ENCODE assay signal across 8 cellular contexts in genomic region chr4:123449780-123450179, GRCh38. TPM values are rescaled to one million over a fixed set of nuclear protein-coding genes. Genes with fewer than 3 reads are reported as not detected.
A peak's percentile ranks its signal among the peaks of the same experiment; 100 is the strongest.
DNase-seq lines count a peak whose midpoint lies in the region; ATAC-seq and TF ChIP-seq lines count a peak whose summit lies in the region.

No MANE protein-coding gene starts in this region.

- H3K4me3 Mint-ChIP-seq in activated naive CD4-positive, alpha-beta T cell treated with anti-CD3 and anti-CD28 coated beads for 36 hours, result no peak overlapping the region

- no peaks in the 10 kb centered on the region for H3K9me3 ChIP-seq in thyroid gland

- H3K27ac Mint-ChIP-seq in activated naive CD4-positive, alpha-beta T cell treated with anti-CD3 and anti-CD28 coated beads for 36 hours, result no peak overlapping the region

- peaks cover 2% of the 10 kb centered on the region for H3K27me3 Mint-ChIP-seq in activated naive CD4-positive, alpha-beta T cell treated with anti-CD3 and anti-CD28 coated beads for 36 hours (ENCODE audit: low read depth)

- no peak overlapping the region for H3K27ac ChIP-seq in thyroid gland

- peak; percentile 90 for DNase-seq in MV-4-11 (lab: John Stamatoyannopoulos, UW)
- peak; percentile 29 for DNase-seq in germinal center (ENCODE audit: low spot score)
- DNase-seq in NCI-H187 treated with DMSO at 0.1 percent for 48 hours (lab: John Stamatoyannopoulos, UW), result no peak
- DNase-seq in activated naive CD4-positive, alpha-beta T cell treated with anti-CD3 and anti-CD28 coated beads for 36 hours, result no peak
- DNase-seq in thyroid gland, result no peak
- DNase-seq in stimulated activated CD4-positive, alpha-beta T cell treated with anti-CD3 and anti-CD28 coated beads, Interleukin-1b, Interleukin-23, amount 100 ng/mL, for 48 hours, result no peak

- H3K4me1 ChIP-seq in thyroid gland, result no peaks in the 10 kb centered on the region

- no peaks in the 10 kb centered on the region for H3K36me3 ChIP-seq in thyroid gland

- ATAC-seq in GM18505 (IDR thresholded peaks at IDR 0.05; ENCODE audit: unreplicated experiment) (peak; percentile 89), HG02588 (IDR thresholded peaks at IDR 0.05; ENCODE audit: unreplicated experiment) (peak; percentile 88)

- H3K4me3 ChIP-seq in thyroid gland (replicated peaks in 1 of 3), result no peak overlapping the region

- WGBS in thyroid gland, 2 donors, result 57 to 65% methylated on average over 1 of the region's 1 CpG

- H3K9me3 Mint-ChIP-seq in activated naive CD4-positive, alpha-beta T cell treated with anti-CD3 and anti-CD28 coated beads for 36 hours, result no peaks in the 10 kb centered on the region

- CTCF ChIA-PET in activated naive CD4-positive, alpha-beta T cell treated with anti-CD3 and anti-CD28 coated beads for 36 hours (lab: Charles Lee), result no interaction called here

- peaks cover 6% of the 10 kb centered on the region for H3K4me1 Mint-ChIP-seq in activated naive CD4-positive, alpha-beta T cell treated with anti-CD3 and anti-CD28 coated beads for 36 hours (ENCODE audit: low read depth)

- H3K36me3 Mint-ChIP-seq in activated naive CD4-positive, alpha-beta T cell treated with anti-CD3 and anti-CD28 coated beads for 36 hours (ENCODE audit: low read depth), result no peaks in the 10 kb centered on the region

- intact Hi-C loops in activated naive CD4-positive, alpha-beta T cell treated with anti-CD3 and anti-CD28 coated beads for 36 hours (cut with micrococcal nuclease), result no loop called here
- intact Hi-C loops in thyroid gland (cut with DNase I), result no loop called here

- TF ChIP-seq CTCF in thyroid gland (IDR thresholded peaks at IDR 0.05), result no peak

- no peaks in the 10 kb centered on the region for H3K27me3 ChIP-seq in thyroid gland

- TF ChIP-seq POLR2A in GM18505 (IDR thresholded peaks at IDR 0.05; ENCODE audit: borderline replicate concordance, extremely low read depth, insufficient read depth, insufficient read length) (no peak), thyroid gland (IDR thresholded peaks at IDR 0.05) (no peak)

RNA-seq across cellular contexts. Expression of gene SPRY1, which starts 53.2 kb away (rescaled TPM):
- total RNA-seq in activated naive CD4-positive, alpha-beta T cell treated with anti-CD3 and anti-CD28 coated beads for 36 hours, result 10 to 100 TPM; 16.9 to 20.3 TPM
- 100 to 1,000 TPM in 2 of 4 donors, 10 to 100 TPM in 2; 52.2 to 142 (median 100) TPM for total RNA-seq in thyroid gland

Comparison
In these comparisons a context has a peak if more than half of its experiments do, and no peak if none do; other contexts are left out.
1. DNase-seq: peak in MV-4-11 (single experiment) and germinal center (single experiment); none in NCI-H187 treated with DMSO at 0.1 percent for 48 hours (single experiment), activated naive CD4-positive, alpha-beta T cell treated with anti-CD3 and anti-CD28 coated beads for 36 hours (single experiment), thyroid gland (0 of 2) and stimulated activated CD4-positive, alpha-beta T cell treated with anti-CD3 and anti-CD28 coated beads, Interleukin-1b, Interleukin-23, amount 100 ng/mL, for 48 hours (single experiment).